2 cellular contexts compared by ENCODE assay signal in genomic region chr7:45098983-45099839, GRCh38.
TF ChIP-seq lines count a peak whose summit lies in the region.

No MANE protein-coding gene starts in this region.

TF ChIP-seq in WTC11, 78 proteins besides CTCF, POLR2A, EP300 and RAD21:
- no peak for TF ChIP-seq NR2C2 (CRISPR knock-in tag; IDR thresholded peaks at IDR 0.05)
- no peak for TF ChIP-seq ZNF281 (CRISPR knock-in tag; IDR thresholded peaks at IDR 0.05)
- TF ChIP-seq NR1H2 (CRISPR knock-in tag; IDR thresholded peaks at IDR 0.05) = no peak
- TF ChIP-seq IRF2 (CRISPR knock-in tag; IDR thresholded peaks at IDR 0.05; ENCODE audit: borderline replicate concordance, low read depth) = no peak

TF ChIP-seq in HepG2, 621 proteins besides CTCF, POLR2A, EP300 and RAD21:
- TF ChIP-seq BRF2 (CRISPR knock-in tag; IDR thresholded peaks at IDR 0.05) (0 out of 2 replicates have a peak, but pooled peaks have one; percentile 44), ZNF782 (CRISPR knock-in tag; IDR thresholded peaks at IDR 0.05; ENCODE audit: borderline replicate concordance) (no peak), BORCS8-MEF2B (CRISPR knock-in tag; IDR thresholded peaks at IDR 0.05) (0 out of 2 replicates have a peak, but pooled peaks have one; percentile 36)
TF ChIP-seq in HepG2: peak in this region for 2.
